Comparison of ENCODE assay signal across 20 cellular contexts in the genomic region with DNA sequence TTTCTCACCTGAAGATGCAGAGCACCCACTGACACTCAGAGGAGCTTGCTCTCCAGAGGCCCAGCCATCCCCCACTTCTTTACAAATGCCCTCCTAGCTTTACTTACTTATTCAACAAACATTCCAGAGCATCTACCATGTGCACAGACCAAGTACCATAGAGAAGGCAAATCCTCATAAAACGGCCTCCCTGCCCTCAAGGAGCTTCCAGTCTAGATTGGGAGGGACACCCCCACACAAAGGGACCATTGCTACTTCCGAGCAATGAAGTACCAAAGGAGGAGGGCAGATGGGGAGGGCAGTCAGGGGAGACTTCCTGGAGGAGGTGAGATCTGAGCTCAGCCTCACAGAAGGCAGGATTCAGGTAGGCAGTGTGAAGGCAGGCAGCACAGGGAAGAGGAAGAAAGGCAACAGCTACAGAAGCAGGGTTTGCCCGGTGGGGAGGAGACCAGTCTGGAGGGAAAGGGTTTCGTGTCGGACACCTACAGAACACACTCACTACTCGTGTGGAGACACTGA.
A peak's percentile ranks its signal among the peaks of the same experiment; 100 is the strongest.
DNase-seq lines count a peak whose midpoint lies in the region; ATAC-seq, FAIRE-seq and TF ChIP-seq lines count a peak whose summit lies in the region.
"Had no signal": no experiment of that assay in that cellular context is flagged by ENCODE, and none has a peak within 500 bp of the region (broad histone marks: within the 10 kb centered on the region; RNA-seq: fewer than 3 reads in every experiment).

No MANE protein-coding gene starts in this region.

- no peak overlapping the region for H3K18ac ChIP-seq in IMR-90 (ENCODE audit: low read depth, low read length)

- no peak overlapping the region for H2BK15ac ChIP-seq in IMR-90 (ENCODE audit: low read depth, low read length)

- peaks cover 97% of the 10 kb centered on the region for H3K79me2 ChIP-seq in K562 (ENCODE audit: control insufficient read depth, insufficient read depth, low read length)

- H3K9me3 ChIP-seq in A549 (no peaks in the 10 kb centered on the region), IMR-90 (ENCODE audit: control insufficient read depth, insufficient read depth, low read length) (no peaks in the 10 kb centered on the region), K562 (replicated peaks; ENCODE audit: control insufficient read depth, insufficient read depth, low read depth, low read length) (no peaks in the 10 kb centered on the region)
- H3K9me3 ChIP-seq: MG63 had no signal

- H3K4me1 Mint-ChIP-seq in activated CD4-positive, alpha-beta T cell treated with anti-CD3 and anti-CD28 coated beads for 36 hours: peaks cover 6% of the 10 kb centered on the region
- H3K4me1 Mint-ChIP-seq in osteocyte (ENCODE audit: unreplicated experiment): peaks cover 6% of the 10 kb centered on the region

- H2BK120ac ChIP-seq in IMR-90 (ENCODE audit: low read depth, low read length): no peak overlapping the region

- intact Hi-C loops in activated CD4-positive, alpha-beta T cell treated with anti-CD3 and anti-CD28 coated beads for 36 hours (cut with DNase I, micrococcal nuclease): no loop called here
- intact Hi-C loops in IMR-90 (cut with micrococcal nuclease) (no loop called here), K562 (cut with micrococcal nuclease) (no loop called here)

- no peak overlapping the region for H2AK9ac ChIP-seq in IMR-90 (replicated peaks; ENCODE audit: low read depth, low read length, poor library complexity)

- no peak overlapping the region for H2BK20ac ChIP-seq in IMR-90 (ENCODE audit: low read depth, low read length)

- no peak for TF ChIP-seq EP300 in A549 (IDR thresholded peaks at IDR 0.05)
- TF ChIP-seq EP300 in K562 (IDR thresholded peaks at IDR 0.05; ENCODE audit: low read length): no peak

- CTCF ChIA-PET in activated CD4-positive, alpha-beta T cell treated with anti-CD3 and anti-CD28 coated beads for 36 hours (lab: Charles Lee): interaction anchor here (0.7 to 1.7 kb wide), 5 partner anchors 12 to 50 kb away, joined by 3 to 6 read pairs (median 4); no protein-coding TSS in a partner anchor
- CTCF ChIA-PET in A549 (lab: Yijun Ruan, JAX): interaction anchor here (0.9 to 3.4 kb wide), 7 partner anchors 10 to 496 kb away, joined by 3 to 19 read pairs (median 4); no protein-coding TSS in a partner anchor
- CTCF ChIA-PET in IMR-90 (lab: Yijun Ruan, JAX): no interaction called here
- CTCF ChIA-PET in K562 (lab: Yijun Ruan, JAX; ENCODE audit: low intra/inter-chr PET ratio): no interaction called here

- H3K9me1 ChIP-seq in IMR-90 (ENCODE audit: insufficient read depth, low read length) (peaks cover 16% of the 10 kb centered on the region), K562 (ENCODE audit: control insufficient read depth, insufficient read depth, low read length) (no peaks in the 10 kb centered on the region)

- H4K5ac ChIP-seq in IMR-90 (ENCODE audit: low read depth, low read length): peak overlapping the region; percentile 6; the same call in 1 of the 2 replicates

- H3K4me2 ChIP-seq in A549: no peak overlapping the region
- H3K4me2 ChIP-seq in IMR-90 (ENCODE audit: low read depth, low read length): no peak overlapping the region
- H3K4me2 ChIP-seq in K562 (ENCODE audit: insufficient read depth, low read length): no peak overlapping the region

- BruUV-seq in IMR-90 (replicated peaks; lab: Mats Ljungman, UMichigan) (no TSS peak), K562 (replicated peaks; lab: Mats Ljungman, UMichigan) (no TSS peak)

- H4K91ac ChIP-seq in IMR-90 (ENCODE audit: insufficient read depth, low read depth, low read length): no peak overlapping the region

- TF ChIP-seq RAD21 in A549 (conservative IDR thresholded peaks at IDR 0.05 in 1 of 2, IDR thresholded peaks at IDR 0.05 in 1 of 2) (no peak), IMR-90 (IDR thresholded peaks at IDR 0.05; ENCODE audit: low read length) (no peak), K562 (CRISPR knock-in tag; conservative IDR thresholded peaks at IDR 0.05 in 1 of 2, IDR thresholded peaks at IDR 0.05 in 1 of 2) (no peak)

- H3K9ac ChIP-seq in IMR-90 (ENCODE audit: low read depth, low read length) (no peak overlapping the region), K562 (ENCODE audit: insufficient read depth in 1 of 2, low read depth in 2 of 2, low read length in 2 of 2) (no peak overlapping the region)
- H3K9ac ChIP-seq: GM23248 had no signal

- TF ChIP-seq POLR2A in A549 (IDR thresholded peaks at IDR 0.05; ENCODE audit: low read length) (no peak), IMR-90 (IDR thresholded peaks at IDR 0.05; ENCODE audit: low read depth, low read length) (no peak), K562 (conservative IDR thresholded peaks at IDR 0.05) (peak; percentile 26; the same call in 1 of the 2 replicates)

- no peaks in the 10 kb centered on the region for H3K27me3 ChIP-seq in IMR-90 (ENCODE audit: control insufficient read depth, insufficient read depth, low read length)
- H3K27me3 ChIP-seq in K562 (ENCODE audit: control insufficient read depth in 2 of 2, insufficient read depth in 2 of 2, low read length in 2 of 2): no peaks in the 10 kb centered on the region
- H3K27me3 ChIP-seq: MG63 had no signal

- no peak for TF ChIP-seq CTCF in A549 (IDR thresholded peaks at IDR 0.05)
- TF ChIP-seq CTCF in IMR-90 (conservative IDR thresholded peaks at IDR 0.05; ENCODE audit: low read depth, low read length): no peak
- no peak for TF ChIP-seq CTCF in K562 (IDR thresholded peaks at IDR 0.05 in 2 of 3, conservative IDR thresholded peaks at IDR 0.05 in 1 of 3; ENCODE audit: insufficient read depth in 2 of 3, low read depth in 1 of 3, low read length in 3 of 3)
- no peak for TF ChIP-seq CTCF in osteocyte (IDR thresholded peaks at IDR 0.05)

- peak overlapping the region; percentile 27 for H3K27ac Mint-ChIP-seq in activated CD4-positive, alpha-beta T cell treated with anti-CD3 and anti-CD28 coated beads for 36 hours
- no peak overlapping the region for H3K27ac Mint-ChIP-seq in osteocyte (ENCODE audit: unreplicated experiment)

- no peaks in the 10 kb centered on the region for H3K27me3 Mint-ChIP-seq in activated CD4-positive, alpha-beta T cell treated with anti-CD3 and anti-CD28 coated beads for 36 hours
- no peaks in the 10 kb centered on the region for H3K27me3 Mint-ChIP-seq in osteocyte (ENCODE audit: unreplicated experiment)

- WGBS in A549 (ENCODE audit: missing lambda C conversion rate): 82% methylated on average over 6 of the region's 6 CpGs
- WGBS in IMR-90 (ENCODE audit: extremely low coverage in 2 of 2, insufficient read length in 1 of 2), 2 experiments: no CpG with 5 or more reads among the region's 6 CpGs
- WGBS in K562 (ENCODE audit: insufficient coverage, low coverage, missing lambda C conversion rate): 93% methylated on average over 6 of the region's 6 CpGs

- H3K9me3 Mint-ChIP-seq in activated CD4-positive, alpha-beta T cell treated with anti-CD3 and anti-CD28 coated beads for 36 hours (ENCODE audit: low read depth): no peaks in the 10 kb centered on the region
- no peaks in the 10 kb centered on the region for H3K9me3 Mint-ChIP-seq in osteocyte (ENCODE audit: unreplicated experiment)

- no peak overlapping the region for H2BK5ac ChIP-seq in IMR-90 (ENCODE audit: low read depth, low read length, poor library complexity, severe bottlenecking)

- peaks cover 30% of the 10 kb centered on the region for H3K36me3 ChIP-seq in IMR-90 (ENCODE audit: control insufficient read depth, insufficient read depth, low read length)
- H3K36me3 ChIP-seq in K562 (ENCODE audit: control insufficient read depth, insufficient read depth, low read length): peaks cover 99% of the 10 kb centered on the region

- in situ Hi-C loops in IMR-90 (cut with MboI; ENCODE audit: low sequenced_read_pairs): no loop called here
- in situ Hi-C loops in K562 (cut with MboI): no loop called here

- H2AFZ ChIP-seq in IMR-90 (replicated peaks; ENCODE audit: low read length, poor library complexity): peak overlapping the region; percentile 45
- H2AFZ ChIP-seq in K562 (ENCODE audit: low read depth, low read length): no peak overlapping the region
- H2AFZ ChIP-seq: GM23248 had no signal

- H4K20me1 ChIP-seq in IMR-90 (ENCODE audit: insufficient read depth, low read length): no peaks in the 10 kb centered on the region
- peaks cover 5% of the 10 kb centered on the region for H4K20me1 ChIP-seq in K562 (replicated peaks; ENCODE audit: control insufficient read depth, insufficient read depth, low read length)

- no peak for DNase-seq in activated CD4-positive, alpha-beta T cell treated with anti-CD3 and anti-CD28 coated beads for 36 hours
- DNase-seq in activated CD4-positive, alpha-beta T cell treated with anti-CD3 and anti-CD28 coated beads for 1 hour: no peak
- DNase-seq in A549 (ENCODE audit: low read depth in 1 of 2, low spot score in 1 of 2) (no peak), IMR-90 (no peak), K562 (ENCODE audit: extremely low read depth in 1 of 4, low spot score in 3 of 4) (no peak), osteocyte (ENCODE audit: extremely low spot score, unreplicated experiment) (no peak), kidney tubule cell (ENCODE audit: low spot score) (no peak)
- DNase-seq: 8988T, C1 segment of cervical spinal cord, DMS 273 treated with DMSO at 0.1 percent for 48 hours, GDM1, GM23248, MG63, NCI-H1092, NCI-H146, NCI-H2081, NCI-H774 had no signal

- H3K23ac ChIP-seq in IMR-90 (ENCODE audit: low read depth, low read length): no peak overlapping the region

- no peak overlapping the region; the same call in 1 of the 2 replicates for H2AK5ac ChIP-seq in IMR-90 (ENCODE audit: low read depth, low read length)

- no peak overlapping the region; the same call in 1 of the 2 replicates for H3K4ac ChIP-seq in IMR-90 (ENCODE audit: low read depth, low read length)

- no peak overlapping the region for H3K4me3 Mint-ChIP-seq in activated CD4-positive, alpha-beta T cell treated with anti-CD3 and anti-CD28 coated beads for 36 hours
- no peak overlapping the region for H3K4me3 Mint-ChIP-seq in osteocyte (ENCODE audit: unreplicated experiment)

- no peak overlapping the region for H3K4me3 ChIP-seq in A549
- H3K4me3 ChIP-seq in IMR-90 (ENCODE audit: insufficient read depth, low read depth, low read length): no peak overlapping the region
- H3K4me3 ChIP-seq in K562: no peak overlapping the region
- H3K4me3 ChIP-seq: GM23248, MG63 had no signal

- peaks cover 49 to 62% of the 10 kb centered on the region in 2 experiments for H3K79me1 ChIP-seq in IMR-90 (ENCODE audit: low read depth in 1 of 2, low read length in 2 of 2)

- H4K8ac ChIP-seq in IMR-90 (ENCODE audit: low read depth in 2 of 2, low read length in 2 of 2): no peak overlapping the region

- no peak overlapping the region for H3K56ac ChIP-seq in IMR-90 (ENCODE audit: extremely low read depth, insufficient read depth, low read length)

- no peak overlapping the region for H3K14ac ChIP-seq in IMR-90 (replicated peaks; ENCODE audit: low read depth, low read length)

- H3K27ac ChIP-seq in A549 (no peak overlapping the region), IMR-90 (ENCODE audit: insufficient read depth, low read length) (no peak overlapping the region), K562 (ENCODE audit: extremely low read depth, low read depth, low read length) (no peak overlapping the region)
- H3K27ac ChIP-seq: GM23248 had no signal

- POLR2A ChIA-PET in activated CD4-positive, alpha-beta T cell treated with anti-CD3 and anti-CD28 coated beads for 36 hours (lab: Charles Lee): no interaction called here
- POLR2A ChIA-PET in A549 (lab: Yijun Ruan, JAX): no interaction called here
- POLR2A ChIA-PET in IMR-90 (lab: Charles Lee; ENCODE audit: unreplicated experiment): no interaction called here
- POLR2A ChIA-PET in K562 (lab: Yijun Ruan, JAX): no interaction called here

- peaks cover 38% of the 10 kb centered on the region for H3K36me3 Mint-ChIP-seq in activated CD4-positive, alpha-beta T cell treated with anti-CD3 and anti-CD28 coated beads for 36 hours (ENCODE audit: low read depth)
- peaks cover 59% of the 10 kb centered on the region for H3K36me3 Mint-ChIP-seq in osteocyte (ENCODE audit: unreplicated experiment)

- peak; percentile 23 for ATAC-seq in activated CD4-positive, alpha-beta T cell treated with anti-CD3 and anti-CD28 coated beads for 36 hours
- no peak for ATAC-seq in A549
- no peak for ATAC-seq in IMR-90 (ENCODE audit: low read depth)
- no peak for ATAC-seq in K562
- ATAC-seq in GM21786 (IDR thresholded peaks at IDR 0.05; ENCODE audit: unreplicated experiment): no peak

- FAIRE-seq in A549 (lab: Jason Lieb, UNC) (no peak), K562 (lab: Jason Lieb, UNC) (no peak)
- FAIRE-seq: GM12891, GM18507 had no signal

- dilution Hi-C loops in IMR-90 (cut with HindIII; ENCODE audit: low sequenced_read_pairs, unreplicated experiment): no loop called here

- no peaks in the 10 kb centered on the region for H3K4me1 ChIP-seq in A549
- peaks cover 9% of the 10 kb centered on the region for H3K4me1 ChIP-seq in IMR-90 (ENCODE audit: control insufficient read depth, insufficient read depth, low read length)
- H3K4me1 ChIP-seq in K562 (replicated peaks in 1 of 2; ENCODE audit: control insufficient read depth in 2 of 2, insufficient read depth in 2 of 2, low read length in 2 of 2): peaks cover 0 to 1% of the 10 kb centered on the region in 2 experiments; a peak in 2 of 5 replicates

Comparison
In these comparisons a context has a peak if more than half of its experiments do, and no peak if none do; other contexts are left out.
1. CTCF ChIA-PET loops: an anchor here in activated CD4-positive, alpha-beta T cell treated with anti-CD3 and anti-CD28 coated beads for 36 hours (0.7 to 1.7 kb wide) and A549 (0.9 to 3.4 kb wide); none called in IMR-90 and K562.